In the genomic region with DNA sequence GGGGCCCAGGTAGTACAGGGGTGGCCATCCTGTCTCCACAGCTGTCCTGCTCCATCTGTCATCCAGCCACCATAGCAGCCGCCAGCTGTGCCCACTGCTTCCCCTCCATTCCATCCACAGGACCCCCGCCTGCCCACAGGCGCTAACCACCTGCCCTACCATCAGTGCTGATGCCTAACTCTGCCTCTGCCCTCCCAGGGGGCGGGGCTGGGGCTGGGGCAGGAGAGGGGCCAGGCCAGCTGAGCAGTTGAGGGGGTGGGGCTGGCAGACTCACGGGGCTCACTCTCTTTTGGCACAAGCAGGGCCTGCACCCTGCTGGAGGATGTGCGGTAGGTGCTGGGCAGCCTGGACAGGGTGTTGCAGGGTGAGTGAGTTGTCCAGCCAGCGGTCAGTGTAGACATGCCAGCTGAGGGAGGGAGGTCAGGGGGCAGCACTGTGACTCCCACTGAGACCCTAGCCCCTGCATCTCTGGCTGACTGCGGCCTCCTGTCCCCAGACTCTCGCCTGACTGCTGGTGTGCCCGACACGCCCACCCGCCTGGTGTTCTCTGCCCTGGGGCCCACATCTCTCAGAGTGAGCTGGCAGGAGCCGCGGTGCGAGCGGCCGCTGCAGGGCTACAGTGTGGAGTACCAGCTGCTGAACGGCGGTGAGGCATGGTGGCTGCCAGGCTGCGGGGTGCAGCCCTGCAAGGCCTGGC, we compare ENCODE assay signal across 1 cellular context.
A peak's percentile ranks its signal among the peaks of the same experiment; 100 is the strongest.
TF ChIP-seq lines count a peak whose summit lies in the region.

No MANE protein-coding gene starts in this region.

TF ChIP-seq in HepG2, 621 proteins besides CTCF, POLR2A, EP300 and RAD21:
- TF ChIP-seq SRSF9 (IDR thresholded peaks at IDR 0.05; ENCODE audit: borderline replicate concordance, insufficient read depth, low read depth, low read length, poor library complexity, severe bottlenecking) (no peak), ZNF577 (CRISPR knock-in tag; IDR thresholded peaks at IDR 0.05; ENCODE audit: borderline replicate concordance, low read depth) (no peak), SOX6 (IDR thresholded peaks at IDR 0.05) (no peak), SOX6 (CRISPR knock-in tag; IDR thresholded peaks at IDR 0.05) (no peak), ZNF768 (CRISPR knock-in tag; IDR thresholded peaks at IDR 0.05) (peak; percentile 35; the same call in 1 of the 2 replicates), CENPX (CRISPR knock-in tag; IDR thresholded peaks at IDR 0.05) (no peak), HNRNPL (IDR thresholded peaks at IDR 0.05; ENCODE audit: low read depth, low read length) (peak; percentile 65; the same call in 1 of the 2 replicates), GTF3A (CRISPR knock-in tag; conservative IDR thresholded peaks at IDR 0.05) (0 out of 2 replicates have a peak, but pooled peaks have one; percentile 30), ZNF263 (CRISPR knock-in tag; IDR thresholded peaks at IDR 0.05) (no peak), ZNF235 (CRISPR knock-in tag; IDR thresholded peaks at IDR 0.05; ENCODE audit: borderline replicate concordance) (0 out of 2 replicates have a peak, but pooled peaks have one; percentile 16), ZBTB21 (CRISPR knock-in tag; IDR thresholded peaks at IDR 0.05) (no peak), AGO2 (optimal IDR thresholded peaks at IDR 0.05; ENCODE audit: low read depth, low read length) (peak; percentile 73), RBFOX2 (IDR thresholded peaks at IDR 0.05; ENCODE audit: low read depth, low read length) (peak; percentile 44; the same call in 1 of the 2 replicates), HOXA9 (CRISPR knock-in tag; IDR thresholded peaks at IDR 0.05; ENCODE audit: borderline replicate concordance) (0 out of 2 replicates have a peak, but pooled peaks have one; percentile 10), AHR (CRISPR knock-in tag; IDR thresholded peaks at IDR 0.05) (0 out of 2 replicates have a peak, but pooled peaks have one; percentile 43), ZNF143 (CRISPR knock-in tag; IDR thresholded peaks at IDR 0.05) (no peak), HNRNPH1 (optimal IDR thresholded peaks at IDR 0.05; ENCODE audit: low read depth, low read length) (no peak), CHCHD3 (CRISPR knock-in tag; IDR thresholded peaks at IDR 0.05) (peak; percentile 64; the same call in 1 of the 2 replicates), ZNF430 (CRISPR knock-in tag; IDR thresholded peaks at IDR 0.05) (0 out of 2 replicates have a peak, but pooled peaks have one; percentile 6)
- TF ChIP-seq, protein P1, sequence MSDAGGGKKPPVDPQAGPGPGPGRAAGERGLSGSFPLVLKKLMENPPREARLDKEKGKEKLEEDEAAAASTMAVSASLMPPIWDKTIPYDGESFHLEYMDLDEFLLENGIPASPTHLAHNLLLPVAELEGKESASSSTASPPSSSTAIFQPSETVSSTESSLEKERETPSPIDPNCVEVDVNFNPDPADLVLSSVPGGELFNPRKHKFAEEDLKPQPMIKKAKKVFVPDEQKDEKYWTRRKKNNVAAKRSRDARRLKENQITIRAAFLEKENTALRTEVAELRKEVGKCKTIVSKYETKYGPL (CRISPR knock-in tag; IDR thresholded peaks at IDR 0.05): no peak
- TF ChIP-seq, protein P2, sequence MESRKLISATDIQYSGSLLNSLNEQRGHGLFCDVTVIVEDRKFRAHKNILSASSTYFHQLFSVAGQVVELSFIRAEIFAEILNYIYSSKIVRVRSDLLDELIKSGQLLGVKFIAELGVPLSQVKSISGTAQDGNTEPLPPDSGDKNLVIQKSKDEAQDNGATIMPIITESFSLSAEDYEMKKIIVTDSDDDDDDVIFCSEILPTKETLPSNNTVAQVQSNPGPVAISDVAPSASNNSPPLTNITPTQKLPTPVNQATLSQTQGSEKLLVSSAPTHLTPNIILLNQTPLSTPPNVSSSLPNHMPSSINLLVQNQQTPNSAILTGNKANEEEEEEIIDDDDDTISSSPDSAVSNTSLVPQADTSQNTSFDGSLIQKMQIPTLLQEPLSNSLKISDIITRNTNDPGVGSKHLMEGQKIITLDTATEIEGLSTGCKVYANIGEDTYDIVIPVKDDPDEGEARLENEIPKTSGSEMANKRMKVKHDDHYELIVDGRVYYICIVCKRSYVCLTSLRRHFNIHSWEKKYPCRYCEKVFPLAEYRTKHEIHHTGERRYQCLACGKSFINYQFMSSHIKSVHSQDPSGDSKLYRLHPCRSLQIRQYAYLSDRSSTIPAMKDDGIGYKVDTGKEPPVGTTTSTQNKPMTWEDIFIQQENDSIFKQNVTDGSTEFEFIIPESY (CRISPR knock-in tag; IDR thresholded peaks at IDR 0.05): peak; percentile 86
- TF ChIP-seq, protein P3, sequence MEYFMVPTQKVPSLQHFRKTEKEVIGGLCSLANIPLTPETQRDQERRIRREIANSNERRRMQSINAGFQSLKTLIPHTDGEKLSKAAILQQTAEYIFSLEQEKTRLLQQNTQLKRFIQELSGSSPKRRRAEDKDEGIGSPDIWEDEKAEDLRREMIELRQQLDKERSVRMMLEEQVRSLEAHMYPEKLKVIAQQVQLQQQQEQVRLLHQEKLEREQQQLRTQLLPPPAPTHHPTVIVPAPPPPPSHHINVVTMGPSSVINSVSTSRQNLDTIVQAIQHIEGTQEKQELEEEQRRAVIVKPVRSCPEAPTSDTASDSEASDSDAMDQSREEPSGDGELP (IDR thresholded peaks at IDR 0.05; ENCODE audit: borderline replicate concordance, low read depth): peak; percentile 66; the same call in 1 of the 2 replicates
- TF ChIP-seq, protein P4, sequence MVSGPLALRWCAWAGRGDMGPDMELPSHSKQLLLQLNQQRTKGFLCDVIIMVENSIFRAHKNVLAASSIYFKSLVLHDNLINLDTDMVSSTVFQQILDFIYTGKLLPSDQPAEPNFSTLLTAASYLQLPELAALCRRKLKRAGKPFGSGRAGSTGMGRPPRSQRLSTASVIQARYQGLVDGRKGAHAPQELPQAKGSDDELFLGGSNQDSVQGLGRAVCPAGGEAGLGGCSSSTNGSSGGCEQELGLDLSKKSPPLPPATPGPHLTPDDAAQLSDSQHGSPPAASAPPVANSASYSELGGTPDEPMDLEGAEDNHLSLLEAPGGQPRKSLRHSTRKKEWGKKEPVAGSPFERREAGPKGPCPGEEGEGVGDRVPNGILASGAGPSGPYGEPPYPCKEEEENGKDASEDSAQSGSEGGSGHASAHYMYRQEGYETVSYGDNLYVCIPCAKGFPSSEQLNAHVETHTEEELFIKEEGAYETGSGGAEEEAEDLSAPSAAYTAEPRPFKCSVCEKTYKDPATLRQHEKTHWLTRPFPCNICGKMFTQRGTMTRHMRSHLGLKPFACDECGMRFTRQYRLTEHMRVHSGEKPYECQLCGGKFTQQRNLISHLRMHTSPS (CRISPR knock-in tag; IDR thresholded peaks at IDR 0.05; ENCODE audit: low read depth): peak; percentile 62; the same call in 1 of the 2 replicates
- TF ChIP-seq, protein P5, sequence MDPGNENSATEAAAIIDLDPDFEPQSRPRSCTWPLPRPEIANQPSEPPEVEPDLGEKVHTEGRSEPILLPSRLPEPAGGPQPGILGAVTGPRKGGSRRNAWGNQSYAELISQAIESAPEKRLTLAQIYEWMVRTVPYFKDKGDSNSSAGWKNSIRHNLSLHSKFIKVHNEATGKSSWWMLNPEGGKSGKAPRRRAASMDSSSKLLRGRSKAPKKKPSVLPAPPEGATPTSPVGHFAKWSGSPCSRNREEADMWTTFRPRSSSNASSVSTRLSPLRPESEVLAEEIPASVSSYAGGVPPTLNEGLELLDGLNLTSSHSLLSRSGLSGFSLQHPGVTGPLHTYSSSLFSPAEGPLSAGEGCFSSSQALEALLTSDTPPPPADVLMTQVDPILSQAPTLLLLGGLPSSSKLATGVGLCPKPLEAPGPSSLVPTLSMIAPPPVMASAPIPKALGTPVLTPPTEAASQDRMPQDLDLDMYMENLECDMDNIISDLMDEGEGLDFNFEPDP (CRISPR knock-in tag; conservative IDR thresholded peaks at IDR 0.05): no peak
